Comparison of ENCODE assay signal across 13 cellular contexts in genomic region chr4:46124773-46125172, GRCh38. TPM values are rescaled to one million over a fixed set of nuclear protein-coding genes. Genes with fewer than 3 reads are reported as not detected.
A peak's percentile ranks its signal among the peaks of the same experiment; 100 is the strongest.
DNase-seq lines count a peak whose midpoint lies in the region; ATAC-seq, FAIRE-seq and TF ChIP-seq lines count a peak whose summit lies in the region.
"Had no signal": no experiment of that assay in that cellular context is flagged by ENCODE, and none has a peak within 500 bp of the region (broad histone marks: within the 10 kb centered on the region; RNA-seq: fewer than 3 reads in every experiment).

No MANE protein-coding gene starts in this region.

- H3K9me3 ChIP-seq in HepG2 (ENCODE audit: low read length): no peaks in the 10 kb centered on the region
- no peaks in the 10 kb centered on the region for H3K9me3 ChIP-seq in right lobe of liver

- no peak for TF ChIP-seq CTCF in HepG2 (CRISPR knock-in tag; IDR thresholded peaks at IDR 0.05)
- no peak for TF ChIP-seq CTCF in right lobe of liver (IDR thresholded peaks at IDR 0.05)
- TF ChIP-seq CTCF in astrocyte of the cerebellum (IDR thresholded peaks at IDR 0.05; ENCODE audit: low read depth, low read length, missing control alignments): no peak

- H3K36me3 ChIP-seq in HepG2 (replicated peaks in 1 of 2; ENCODE audit: control insufficient read depth in 1 of 2, insufficient read depth in 2 of 2, low read length in 2 of 2) (no peaks in the 10 kb centered on the region), right lobe of liver (no peaks in the 10 kb centered on the region)

- ATAC-seq in HepG2: no peak
- ATAC-seq in right lobe of liver: no peak
- ATAC-seq in activated naive CD4-positive, alpha-beta T cell treated with anti-CD3 and anti-CD28 coated beads, Interleukin-2, amount 50 U/mL, for 72 hours: no peak
- no peak for ATAC-seq in HG02970 (IDR thresholded peaks at IDR 0.05; ENCODE audit: low FRiP score, unreplicated experiment)
- ATAC-seq: left colon had no signal

- peaks cover 13 to 23% of the 10 kb centered on the region in 2 donors for H3K9me3 Mint-ChIP-seq in activated naive CD4-positive, alpha-beta T cell treated with anti-CD3 and anti-CD28 coated beads, Interleukin-2, amount 50 U/mL, for 72 hours

- H3K27ac ChIP-seq in HepG2 (ENCODE audit: extremely low read length, insufficient read depth, low read length) (no peak overlapping the region), right lobe of liver (no peak overlapping the region)

- FAIRE-seq in HepG2 (lab: Jason Lieb, UNC): no peak

- H3K36me3 Mint-ChIP-seq in activated naive CD4-positive, alpha-beta T cell treated with anti-CD3 and anti-CD28 coated beads, Interleukin-2, amount 50 U/mL, for 72 hours: peaks cover 0 to 9% of the 10 kb centered on the region in 2 donors

- POLR2A ChIA-PET in HepG2 (lab: Yijun Ruan, JAX): no interaction called here

- H3K79me2 ChIP-seq in HepG2 (ENCODE audit: insufficient read depth, low read length): no peaks in the 10 kb centered on the region

- TF ChIP-seq EP300 in HepG2 (IDR thresholded peaks at IDR 0.05; ENCODE audit: low read depth in 2 of 2, low read length in 2 of 2) (no peak), HepG2 (CRISPR knock-in tag; IDR thresholded peaks at IDR 0.05; ENCODE audit: borderline replicate concordance) (no peak)

- intact Hi-C loops in HepG2 (cut with micrococcal nuclease; ENCODE audit: unreplicated experiment): no loop called here
- intact Hi-C loops in right lobe of liver (cut with DNase I): no loop called here

- DNase-seq in HepG2 (ENCODE audit: low spot score) (no peak), right lobe of liver (no peak), astrocyte of the cerebellum (ENCODE audit: low read depth) (peak; percentile 11), medulla oblongata (ENCODE audit: extremely low spot score) (peak; percentile 33), NCI-H187 treated with DMSO at 0.1 percent for 48 hours (lab: John Stamatoyannopoulos, UW) (no peak)
- no peak for DNase-seq in activated naive CD4-positive, alpha-beta T cell treated with anti-CD3 and anti-CD28 coated beads, Interleukin-2, amount 50 U/mL, for 72 hours (ENCODE audit: low spot score in 2 of 2)
- DNase-seq in activated naive CD4-positive, alpha-beta T cell treated with anti-CD3 and anti-CD28 coated beads, Interleukin-2, amount 50 U/mL, for 16 hours: no peak
- DNase-seq: activated naive CD4-positive, alpha-beta T cell treated with anti-CD3 and anti-CD28 coated beads for 36 hours; left colon; T-helper 2 cell had no signal

- no peak overlapping the region for H3K9ac ChIP-seq in HepG2 (ENCODE audit: insufficient read depth, low read depth, low read length)

- no TSS peak for BruUV-seq in HepG2 (replicated peaks; lab: Mats Ljungman, UMichigan)

- H3K4me3 ChIP-seq in HepG2 (replicated peaks in 1 of 3; ENCODE audit: insufficient read depth in 1 of 3, low read depth in 2 of 3, low read length in 3 of 3): no peak overlapping the region
- no peak overlapping the region for H3K4me3 ChIP-seq in right lobe of liver
- H3K4me3 ChIP-seq in astrocyte of the cerebellum (ENCODE audit: low read depth, low read length): peak overlapping the region; percentile 18

- H3K4me2 ChIP-seq in HepG2 (ENCODE audit: low read depth, low read length): no peak overlapping the region

- in situ Hi-C loops in HepG2 (cut with HindIII; ENCODE audit: extremely low pct_ligation_motif_present, low pct_unique_long_range_greater_than_20kb) (no loop called here), astrocyte of the cerebellum (cut with HindIII; ENCODE audit: low sequenced_read_pairs) (no loop called here)

- H3K27ac Mint-ChIP-seq in activated naive CD4-positive, alpha-beta T cell treated with anti-CD3 and anti-CD28 coated beads, Interleukin-2, amount 50 U/mL, for 72 hours: no peak overlapping the region
- H3K27ac Mint-ChIP-seq: activated naive CD4-positive, alpha-beta T cell treated with anti-CD3 and anti-CD28 coated beads for 36 hours; dendritic cell treated with granulocyte-macrophage colony-stimulating factor and Interleukin-4, amounts not matched to agents 40 ng/mL and 50 ng/mL, for 4 days had no signal

- no peak overlapping the region for H2AFZ ChIP-seq in HepG2 (ENCODE audit: low read length)

- no peaks in the 10 kb centered on the region for H3K27me3 ChIP-seq in HepG2 (ENCODE audit: control insufficient read depth in 1 of 2, insufficient read depth in 2 of 2, low read length in 2 of 2)
- H3K27me3 ChIP-seq in right lobe of liver: peaks cover 0 to 8% of the 10 kb centered on the region in 2 donors

- TF ChIP-seq RAD21 in HepG2 (CRISPR knock-in tag; IDR thresholded peaks at IDR 0.05): no peak

- CTCF ChIA-PET in HepG2 (lab: Yijun Ruan, JAX; ENCODE audit: low intra/inter-chr PET ratio, low total read pairs): no interaction called here

- TF ChIP-seq POLR2A in HepG2 (IDR thresholded peaks at IDR 0.05; ENCODE audit: insufficient read depth in 1 of 2, low read depth in 2 of 2, low read length in 2 of 2) (no peak), right lobe of liver (IDR thresholded peaks at IDR 0.05) (no peak)

- H4K20me1 ChIP-seq in HepG2 (ENCODE audit: insufficient read depth, low read length): no peaks in the 10 kb centered on the region

- WGBS in HepG2 (ENCODE audit: low lambda C conversion rate): 28% methylated on average over 7 of the region's 7 CpGs
- 13% methylated on average over 7 of the region's 7 CpGs for WGBS in right lobe of liver (ENCODE audit: insufficient coverage, low coverage, low lambda C conversion rate, missing lambda C conversion rate)

- H3K4me1 ChIP-seq in HepG2 (ENCODE audit: insufficient read depth, low read length) (no peaks in the 10 kb centered on the region), right lobe of liver (no peaks in the 10 kb centered on the region)

TF ChIP-seq in HepG2, 621 proteins besides CTCF, POLR2A, EP300 and RAD21:
- no peak for TF ChIP-seq ZNF275 (CRISPR knock-in tag; IDR thresholded peaks at IDR 0.05; ENCODE audit: borderline replicate concordance)
- TF ChIP-seq RFX1 (IDR thresholded peaks at IDR 0.05): peak; percentile 23; the same call in 1 of the 2 replicates
TF ChIP-seq in HepG2: peak in this region for 1.

RNA-seq across cellular contexts. Expression of gene GABRG1, which starts 0.9 kb away (rescaled TPM):
- total RNA-seq in HepG2 (2016; rRNA removed; fragmentation: Illumina TruSeq; extraction: Trizol) (not detected in 2 replicates), right lobe of liver (not detected)
- total RNA-seq in HepG2 (2016; cell fraction: cytosol; rRNA removed; fragmentation: Illumina TruSeq; extraction: Trizol; ENCODE audit: low read depth): not detected in 2 replicates
- total RNA-seq in HepG2 (2016; cell fraction: insoluble cytoplasmic fraction; rRNA removed; fragmentation: Illumina TruSeq; extraction: Trizol): not detected in 2 replicates
- not detected in 2 replicates for total RNA-seq in HepG2 (2016; cell fraction: membrane; rRNA removed; fragmentation: Illumina TruSeq; extraction: Trizol)
- total RNA-seq in HepG2 (2016; cell fraction: nucleus; rRNA removed; fragmentation: Illumina TruSeq; extraction: Trizol): not detected in 2 replicates
- 0.03 TPM in 1 of 2 replicates, not detected in the other for polyA plus RNA-seq in HepG2 (2011; rRNA removed)
- not detected in 2 replicates for polyA plus RNA-seq in HepG2 (2011; cell fraction: cytosol; rRNA removed)
- not detected in 2 replicates for polyA plus RNA-seq in HepG2 (2011; cell fraction: nucleus; rRNA removed)
- polyA plus RNA-seq in HepG2 (2012): 0.03 TPM in 1 of 2 replicates, not detected in the other
- polyA plus RNA-seq in HepG2 (2016; cell fraction: cytosol; fragmentation: Illumina TruSeq; extraction: Trizol; ENCODE audit: low read depth): not detected in 2 replicates
- not detected in 2 replicates for polyA plus RNA-seq in HepG2 (2016; cell fraction: insoluble cytoplasmic fraction; fragmentation: Illumina TruSeq; extraction: Trizol; ENCODE audit: low read depth)
- not detected in 2 replicates for polyA plus RNA-seq in HepG2 (2016; cell fraction: membrane; fragmentation: Illumina TruSeq; extraction: Trizol; ENCODE audit: low read depth)
- not detected in 2 replicates for polyA plus RNA-seq in HepG2 (2016; cell fraction: nucleus; fragmentation: Illumina TruSeq; extraction: Trizol; ENCODE audit: insufficient read depth, low read depth)
- polyA minus RNA-seq in HepG2 (2011; rRNA and poly(A)+ RNA removed; ENCODE audit: low replicate concordance): not detected in 2 replicates
- polyA minus RNA-seq in HepG2 (2011; cell fraction: cytosol; rRNA and poly(A)+ RNA removed): not detected in 2 replicates
- polyA minus RNA-seq in HepG2 (2011; cell fraction: nucleus; rRNA and poly(A)+ RNA removed): not detected in 2 replicates
- total RNA-seq in activated naive CD4-positive, alpha-beta T cell treated with anti-CD3 and anti-CD28 coated beads, Interleukin-2, amount 50 U/mL, for 72 hours: not detected
- total RNA-seq: activated naive CD4-positive, alpha-beta T cell treated with anti-CD3 and anti-CD28 coated beads for 36 hours; G401 had no signal

Comparison
In these comparisons a context has a peak if more than half of its experiments do, and no peak if none do; other contexts are left out.
1. DNase-seq: peak in astrocyte of the cerebellum (single experiment) and medulla oblongata (single experiment); none in HepG2 (single experiment), right lobe of liver (0 of 3), activated naive CD4-positive, alpha-beta T cell treated with anti-CD3 and anti-CD28 coated beads, Interleukin-2, amount 50 U/mL, for 72 hours (0 of 2), NCI-H187 treated with DMSO at 0.1 percent for 48 hours (single experiment) and activated naive CD4-positive, alpha-beta T cell treated with anti-CD3 and anti-CD28 coated beads, Interleukin-2, amount 50 U/mL, for 16 hours (single experiment).